17 cellular contexts compared by ENCODE assay signal in genomic region chr3:183524476-183524875, GRCh38. TPM values are rescaled to one million over a fixed set of nuclear protein-coding genes. Genes with fewer than 3 reads are reported as not detected.
DNase-seq lines count a peak whose midpoint lies in the region; ATAC-seq lines count a peak whose summit lies in the region.
"Had no signal": no experiment of that assay in that cellular context is flagged by ENCODE, and none has a peak within 500 bp of the region (broad histone marks: within the 10 kb centered on the region; RNA-seq: fewer than 3 reads in every experiment).

No MANE protein-coding gene starts in this region.

- no peak overlapping the region for H3K27ac ChIP-seq in naive thymus-derived CD4-positive, alpha-beta T cell (ENCODE audit: low read depth, low read length)
- H3K27ac ChIP-seq: RWPE1 had no signal

- no peak overlapping the region for H3K4me3 Mint-ChIP-seq in activated naive CD4-positive, alpha-beta T cell treated with anti-CD3 and anti-CD28 coated beads, Interleukin-2, amount 50 U/mL, for 24 hours
- no peak overlapping the region for H3K4me3 Mint-ChIP-seq in naive thymus-derived CD4-positive, alpha-beta T cell
- H3K4me3 Mint-ChIP-seq: CD14-positive monocyte, H9 had no signal

- H3K27me3 ChIP-seq in naive thymus-derived CD4-positive, alpha-beta T cell (ENCODE audit: control insufficient read depth in 2 of 2, insufficient read depth in 2 of 2, low read length in 2 of 2): no peaks in the 10 kb centered on the region

- peaks cover 58% of the 10 kb centered on the region for H3K4me1 Mint-ChIP-seq in activated naive CD4-positive, alpha-beta T cell treated with anti-CD3 and anti-CD28 coated beads, Interleukin-2, amount 50 U/mL, for 24 hours
- peaks cover 31 to 64% (median 51%) of the 10 kb centered on the region in 7 donors for H3K4me1 Mint-ChIP-seq in naive thymus-derived CD4-positive, alpha-beta T cell

- peaks cover 0 to 5% of the 10 kb centered on the region in 2 donors for H3K4me1 ChIP-seq in naive thymus-derived CD4-positive, alpha-beta T cell (ENCODE audit: control insufficient read depth in 2 of 2, insufficient read depth in 2 of 2, low read length in 2 of 2)

- H3K4me3 ChIP-seq in naive thymus-derived CD4-positive, alpha-beta T cell (ENCODE audit: low read length): no peak overlapping the region
- H3K4me3 ChIP-seq: K562 had no signal

- ATAC-seq in naive thymus-derived CD4-positive, alpha-beta T cell: no peak
- ATAC-seq in GM21576 (IDR thresholded peaks at IDR 0.05; ENCODE audit: unreplicated experiment) (no peak), HG03469 (IDR thresholded peaks at IDR 0.05; ENCODE audit: unreplicated experiment) (no peak)
- ATAC-seq: K562 had no signal

- H3K36me3 ChIP-seq in naive thymus-derived CD4-positive, alpha-beta T cell (ENCODE audit: control insufficient read depth in 2 of 3, insufficient read depth in 3 of 3, low read length in 3 of 3): peaks cover 0 to 66% (median 19%) of the 10 kb centered on the region in 3 experiments

- CTCF ChIA-PET in naive thymus-derived CD4-positive, alpha-beta T cell (lab: Charles Lee): no interaction called here

- intact Hi-C loops in naive thymus-derived CD4-positive, alpha-beta T cell (cut with micrococcal nuclease): no loop called here

- POLR2A ChIA-PET in naive thymus-derived CD4-positive, alpha-beta T cell (lab: Charles Lee): no interaction called here

- no peaks in the 10 kb centered on the region for H3K9me3 Mint-ChIP-seq in activated naive CD4-positive, alpha-beta T cell treated with anti-CD3 and anti-CD28 coated beads, Interleukin-2, amount 50 U/mL, for 24 hours
- H3K9me3 Mint-ChIP-seq in naive thymus-derived CD4-positive, alpha-beta T cell: peaks cover 0 to 4% (median 0%) of the 10 kb centered on the region in 11 donors

- DNase-seq in activated naive CD4-positive, alpha-beta T cell treated with anti-CD3 and anti-CD28 coated beads, Interleukin-2, amount 50 U/mL, for 16 hours: no peak
- DNase-seq in HT1080 (ENCODE audit: low read depth): peak; percentile 63
- DNase-seq in dermis blood vessel endothelial cell: peak; percentile 86
- DNase-seq in naive thymus-derived CD4-positive, alpha-beta T cell: no peak
- DNase-seq in NCI-H1436 (lab: John Stamatoyannopoulos, UW): no peak
- DNase-seq: H9, NCI-H1417 treated with DMSO at 0.1 percent for 48 hours, NCI-H2029, NCI-H2171, NCI-H446 treated with DMSO at 0.1 percent for 48 hours, NCI-H748 treated with DMSO at 0.1 percent for 48 hours had no signal

- no peaks in the 10 kb centered on the region for H3K9me3 ChIP-seq in naive thymus-derived CD4-positive, alpha-beta T cell (ENCODE audit: control insufficient read depth in 2 of 3, low read length in 3 of 3)

- peak overlapping the region; percentile 59 for H3K27ac Mint-ChIP-seq in activated naive CD4-positive, alpha-beta T cell treated with anti-CD3 and anti-CD28 coated beads, Interleukin-2, amount 50 U/mL, for 24 hours
- H3K27ac Mint-ChIP-seq in naive thymus-derived CD4-positive, alpha-beta T cell: peak overlapping the region in 5 of 9 donors; percentile 28 to 71 (median 56)
- H3K27ac Mint-ChIP-seq: H9 had no signal

- no peaks in the 10 kb centered on the region for H3K27me3 Mint-ChIP-seq in activated naive CD4-positive, alpha-beta T cell treated with anti-CD3 and anti-CD28 coated beads, Interleukin-2, amount 50 U/mL, for 24 hours
- H3K27me3 Mint-ChIP-seq in naive thymus-derived CD4-positive, alpha-beta T cell: no peaks in the 10 kb centered on the region

- peaks cover 24% of the 10 kb centered on the region for H3K36me3 Mint-ChIP-seq in activated naive CD4-positive, alpha-beta T cell treated with anti-CD3 and anti-CD28 coated beads, Interleukin-2, amount 50 U/mL, for 24 hours
- peaks cover 13 to 78% (median 42%) of the 10 kb centered on the region in 5 donors for H3K36me3 Mint-ChIP-seq in naive thymus-derived CD4-positive, alpha-beta T cell

RNA-seq across cellular contexts. Expression of gene KLHL6, which starts 31.0 kb away (rescaled TPM):
- not detected in 2 replicates for total RNA-seq in HT1080 (2014; rRNA removed; shearing (Covaris generic))
- polyA plus RNA-seq in HT1080 (2015; cell fraction: cytosol; rRNA removed): 0.02 TPM in 1 of 2 replicates, not detected in the other
- polyA plus RNA-seq in HT1080 (2015; cell fraction: nucleus; rRNA removed): 0.04 TPM in 1 of 2 replicates, not detected in the other
- 5.1 and 8.2 TPM in 2 replicates for total RNA-seq in dermis blood vessel endothelial cell
- total RNA-seq in naive thymus-derived CD4-positive, alpha-beta T cell: 10 to 100 TPM; 37.7 to 72.9 (median 41.5) TPM
- polyA plus RNA-seq in naive thymus-derived CD4-positive, alpha-beta T cell: 10 to 100 TPM; 25.8 to 32.9 TPM
- total RNA-seq: H9 had no signal

Comparison
In these comparisons a context has a peak if more than half of its experiments do, and no peak if none do; other contexts are left out.
1. DNase-seq: peak in HT1080 (single experiment) and dermis blood vessel endothelial cell (single experiment); none in activated naive CD4-positive, alpha-beta T cell treated with anti-CD3 and anti-CD28 coated beads, Interleukin-2, amount 50 U/mL, for 16 hours (single experiment), naive thymus-derived CD4-positive, alpha-beta T cell (0 of 9) and NCI-H1436 (single experiment).